8 cellular contexts compared by ENCODE assay signal in genomic region chr7:41705109-41705871, GRCh38. TPM values are rescaled to one million over a fixed set of nuclear protein-coding genes. Genes with fewer than 3 reads are reported as not detected.
A peak's percentile ranks its signal among the peaks of the same experiment; 100 is the strongest.
DNase-seq lines count a peak whose midpoint lies in the region; ATAC-seq and TF ChIP-seq lines count a peak whose summit lies in the region.

No MANE protein-coding gene starts in this region.

- intact Hi-C loops in adrenal gland (cut with DNase I), result loop anchor here in 1 of 2 donors (10.0 kb wide), 1 partner anchor 700 kb away; no protein-coding TSS in a partner anchor
- intact Hi-C loops in left ventricle myocardium inferior (cut with micrococcal nuclease), result no loop called here
- intact Hi-C loops in posterior cingulate gyrus (cut with DNase I), result loop anchor here (5.0 to 10.0 kb wide), 2 partner anchors 1380 to 1473 kb away; no protein-coding TSS in a partner anchor
- intact Hi-C loops in uterus (cut with DNase I; ENCODE audit: low total_unique reads), result no loop called here

- H3K9me3 ChIP-seq in adrenal gland (replicated peaks in 1 of 3) (no peaks in the 10 kb centered on the region), left ventricle myocardium inferior (replicated peaks) (no peaks in the 10 kb centered on the region), uterus (no peaks in the 10 kb centered on the region)

- WGBS in adrenal gland, 4 donors, result 1 to 2% (median 2%) methylated on average over 25 to 42 of the region's 42 CpGs

- H3K36me3 ChIP-seq in adrenal gland (replicated peaks in 1 of 2) (no peaks in the 10 kb centered on the region), left ventricle myocardium inferior (no peaks in the 10 kb centered on the region), uterus (no peaks in the 10 kb centered on the region)

- TF ChIP-seq CTCF in adrenal gland (IDR thresholded peaks at IDR 0.05), result peak; percentile 50 to 81 (median 68)
- TF ChIP-seq CTCF in left ventricle myocardium inferior (IDR thresholded peaks at IDR 0.05; ENCODE audit: borderline replicate concordance), result peak; percentile 65
- TF ChIP-seq CTCF in uterus (IDR thresholded peaks at IDR 0.05), result peak; percentile 42 to 82 (median 64)

- peak; percentile 9 to 34 for TF ChIP-seq POLR2A in adrenal gland (IDR thresholded peaks at IDR 0.05)
- TF ChIP-seq POLR2A in uterus (IDR thresholded peaks at IDR 0.05), result no peak

- DNase-seq in DMS79 treated with DMSO at 0.1 percent for 48 hours (lab: John Stamatoyannopoulos, UW) (peak; percentile 67), HS-5 (ENCODE audit: low read depth) (peak; percentile 89), SHP77 treated with DMSO at 0.1 percent for 48 hours (lab: John Stamatoyannopoulos, UW) (peak; percentile 66), adrenal gland (peak; percentile 86 to 96 (median 93)), left ventricle myocardium inferior (peak; percentile 82), posterior cingulate gyrus (peak; percentile 61 to 95 (median 78)), uterus (peak; percentile 84)

- peak; percentile 98 for ATAC-seq in GM21390 (IDR thresholded peaks at IDR 0.05; ENCODE audit: unreplicated experiment)

- H3K4me1 ChIP-seq in adrenal gland (replicated peaks in 1 of 2) (peaks cover 0 to 7% of the 10 kb centered on the region in 2 donors), left ventricle myocardium inferior (peaks cover 17% of the 10 kb centered on the region), uterus (no peaks in the 10 kb centered on the region)

- H3K27ac ChIP-seq in adrenal gland (peak overlapping the region; percentile 4 to 85 (median 67)), left ventricle myocardium inferior (replicated peaks) (peak overlapping the region; percentile 82), uterus (peak overlapping the region; percentile 80 to 83)

- H3K27me3 ChIP-seq in adrenal gland, result no peaks in the 10 kb centered on the region
- H3K27me3 ChIP-seq in left ventricle myocardium inferior (ENCODE audit: low read depth), result peaks cover 42% of the 10 kb centered on the region
- H3K27me3 ChIP-seq in uterus, result no peaks in the 10 kb centered on the region

- H3K4me3 ChIP-seq in adrenal gland (peak overlapping the region; percentile 34 to 64 (median 44)), left ventricle myocardium inferior (peak overlapping the region; percentile 69), uterus (peak overlapping the region; percentile 38 to 43)

RNA-seq across cellular contexts. Expression of gene INHBA, which starts 2.4 kb away (rescaled TPM):
- total RNA-seq in adrenal gland (1 to 10 TPM in 4 of 8 donors, under 1 TPM in 4; 0.35 to 4.1 (median 1.0) TPM), left ventricle myocardium inferior (8.6 TPM), uterus (10 to 100 TPM in 2 of 4 donors, 1 to 10 TPM in 2; 5.4 to 18.4 (median 10.8) TPM)
- polyA plus RNA-seq in adrenal gland, result 1 to 10 TPM in 1 of 3 donors, under 1 TPM in 2; 0.71 to 1.4 (median 0.95) TPM

Comparison
In these comparisons a context has a peak if more than half of its experiments do, and no peak if none do; other contexts are left out.
1. Peak in every context shown above with its lines: DNase-seq, ATAC-seq, H3K4me3 ChIP-seq and H3K27ac ChIP-seq.
2. POLR2A ChIP-seq: peak in adrenal gland (2 of 2); none in uterus (0 of 2).